Comparison of ENCODE assay signal across 12 cellular contexts in genomic region chr6:22250486-22250885, GRCh38. TPM values are rescaled to one million over a fixed set of nuclear protein-coding genes. Genes with fewer than 3 reads are reported as not detected.
DNase-seq lines count a peak whose midpoint lies in the region; ATAC-seq lines count a peak whose summit lies in the region.
"Had no signal": no experiment of that assay in that cellular context is flagged by ENCODE, and none has a peak within 500 bp of the region (broad histone marks: within the 10 kb centered on the region; RNA-seq: fewer than 3 reads in every experiment).

No MANE protein-coding gene starts in this region.

- no peak overlapping the region for H3K9ac ChIP-seq in mesenchymal stem cell (ENCODE audit: low read length)
- no peak overlapping the region for H3K9ac ChIP-seq in GM23248

- CTCF ChIA-PET in CD4-positive, alpha-beta memory T cell (lab: Charles Lee; ENCODE audit: partially characterized antibody) = no interaction called here

- intact Hi-C loops in CD4-positive, alpha-beta memory T cell (cut with micrococcal nuclease) = no loop called here

- no peak overlapping the region for H3K4me3 Mint-ChIP-seq in stimulated activated naive B cell treated with anti-CD40 and anti-IgM and Interleukin-4, amounts not matched to agents 10 μg/mL and 1 μg/mL and 100 μg/mL, for 72 hours
- H3K4me3 Mint-ChIP-seq in CD4-positive, alpha-beta memory T cell = no peak overlapping the region
- H3K4me3 Mint-ChIP-seq: stimulated activated naive CD8-positive, alpha-beta T cell treated with anti-CD3 and anti-CD28 coated beads, Interleukin-15, amount 100 ng/mL, for 72 hours had no signal

- H3K9me3 ChIP-seq in SJSA1 (replicated peaks) (no peaks in the 10 kb centered on the region), mesenchymal stem cell (ENCODE audit: control insufficient read depth, low read length) (no peaks in the 10 kb centered on the region), GM23248 (ENCODE audit: low read depth) (no peaks in the 10 kb centered on the region)
- peaks cover 0 to 2% of the 10 kb centered on the region in 2 donors for H3K9me3 ChIP-seq in CD4-positive, alpha-beta memory T cell (ENCODE audit: control insufficient read depth in 1 of 2, low read length in 2 of 2)
- H3K9me3 ChIP-seq: mucosa of descending colon had no signal

- peak overlapping the region; percentile 84 for H2BK5ac ChIP-seq in mesenchymal stem cell (ENCODE audit: low read depth, low read length, poor library complexity, severe bottlenecking)

- no peaks in the 10 kb centered on the region for H3K9me2 ChIP-seq in GM23248 (ENCODE audit: insufficient read depth)

- H3K18ac ChIP-seq in mesenchymal stem cell (ENCODE audit: low read depth in 1 of 2, low read length in 2 of 2) = no peak overlapping the region

- H3K23ac ChIP-seq in mesenchymal stem cell (ENCODE audit: low read length in 2 of 2) = no peak overlapping the region

- H3K9me3 Mint-ChIP-seq in stimulated activated naive B cell treated with anti-CD40 and anti-IgM and Interleukin-4, amounts not matched to agents 10 μg/mL and 1 μg/mL and 100 μg/mL, for 72 hours = no peaks in the 10 kb centered on the region
- H3K9me3 Mint-ChIP-seq in CD4-positive, alpha-beta memory T cell = peaks cover 0 to 6% (median 2%) of the 10 kb centered on the region in 8 donors
- H3K9me3 Mint-ChIP-seq: stimulated activated naive CD8-positive, alpha-beta T cell treated with anti-CD3 and anti-CD28 coated beads, Interleukin-15, amount 100 ng/mL, for 72 hours had no signal

- H3K4me3 ChIP-seq in SJSA1 = no peak overlapping the region
- H3K4me3 ChIP-seq in mesenchymal stem cell (ENCODE audit: insufficient read depth in 1 of 2, low read depth in 1 of 2, low read length in 2 of 2) = no peak overlapping the region
- no peak overlapping the region for H3K4me3 ChIP-seq in GM23248
- H3K4me3 ChIP-seq in CD4-positive, alpha-beta memory T cell (ENCODE audit: low read length in 2 of 2) = no peak overlapping the region
- H3K4me3 ChIP-seq: mucosa of descending colon had no signal

- no peak overlapping the region for H3K4ac ChIP-seq in mesenchymal stem cell (ENCODE audit: low read depth in 1 of 2, low read length in 2 of 2)

- H3K27ac ChIP-seq in SJSA1 (peak overlapping the region; percentile 51; the same call in 1 of the 2 replicates), mesenchymal stem cell (ENCODE audit: low read length, poor library complexity, severe bottlenecking) (peak overlapping the region; percentile 85), GM23248 (no peak overlapping the region)
- no peak overlapping the region for H3K27ac ChIP-seq in CD4-positive, alpha-beta memory T cell (ENCODE audit: low read depth, low read length)

- no peaks in the 10 kb centered on the region for H3K79me2 ChIP-seq in GM23248 (ENCODE audit: insufficient read depth)

- H4K91ac ChIP-seq in mesenchymal stem cell (ENCODE audit: low read length) = no peak overlapping the region

- POLR2A ChIA-PET in CD4-positive, alpha-beta memory T cell (lab: Charles Lee; ENCODE audit: partially characterized antibody) = no interaction called here

- H3F3A ChIP-seq in GM23248 (ENCODE audit: insufficient read depth) = peaks cover 14% of the 10 kb centered on the region; the same call in 1 of the 2 replicates

- H4K8ac ChIP-seq in mesenchymal stem cell (ENCODE audit: low read length) = no peak overlapping the region

- no peak overlapping the region for H3K4me2 ChIP-seq in mesenchymal stem cell (ENCODE audit: low read length, poor library complexity, severe bottlenecking)
- H3K4me2 ChIP-seq in GM23248 (ENCODE audit: unreplicated experiment) = no peak overlapping the region

- DNase-seq in D341Med (ENCODE audit: low spot score) (peak; percentile 70), NCI-H146 treated with DMSO at 0.1 percent for 48 hours (lab: John Stamatoyannopoulos, UW; ENCODE audit: unreplicated experiment) (peak; percentile 93), SJSA1 (ENCODE audit: low read depth in 1 of 2, low spot score in 2 of 2) (no peak), mesenchymal stem cell (no peak), GM19238 (ENCODE audit: insufficient read length, low spot score) (no peak), GM23248 (no peak)
- no peak for DNase-seq in stimulated activated naive B cell treated with anti-CD40 and anti-IgM and Interleukin-4, amounts not matched to agents 10 μg/mL and 1 μg/mL and 100 μg/mL, for 72 hours
- no peak for DNase-seq in CD4-positive, alpha-beta memory T cell
- DNase-seq: mucosa of descending colon; stimulated activated naive CD8-positive, alpha-beta T cell treated with anti-CD3 and anti-CD28 coated beads, Interleukin-15, amount 100 ng/mL, for 72 hours had no signal

- H2AFZ ChIP-seq in mesenchymal stem cell (ENCODE audit: low read depth, low read length) (no peak overlapping the region), GM23248 (no peak overlapping the region)

- H2BK12ac ChIP-seq in mesenchymal stem cell (ENCODE audit: low read length in 2 of 2) = no peak overlapping the region

- H2BK120ac ChIP-seq in mesenchymal stem cell (ENCODE audit: low read depth, low read length) = no peak overlapping the region

- H3K14ac ChIP-seq in mesenchymal stem cell (ENCODE audit: low read length in 2 of 2) = no peak overlapping the region

- H2AK5ac ChIP-seq in mesenchymal stem cell (ENCODE audit: low read length, severe bottlenecking) = no peak overlapping the region

- in situ Hi-C loops in GM23248 (cut with MboI) = no loop called here

- H3K4me1 ChIP-seq in SJSA1 (replicated peaks) = peaks cover 35% of the 10 kb centered on the region
- H3K4me1 ChIP-seq in mesenchymal stem cell (ENCODE audit: control insufficient read depth, insufficient read depth, low read depth, low read length) = no peaks in the 10 kb centered on the region
- peaks cover 25% of the 10 kb centered on the region; the same call in 1 of the 2 replicates for H3K4me1 ChIP-seq in GM23248 (ENCODE audit: insufficient read depth)
- H3K4me1 ChIP-seq in CD4-positive, alpha-beta memory T cell (ENCODE audit: insufficient read depth, low read length) = no peaks in the 10 kb centered on the region

- H3K79me1 ChIP-seq in mesenchymal stem cell (replicated peaks; ENCODE audit: low read length, poor library complexity, severe bottlenecking) = no peaks in the 10 kb centered on the region

- 21% methylated on average over 1 of the region's 1 CpG for WGBS in mesenchymal stem cell
- 35 to 50% methylated on average over 1 of the region's 1 CpG for WGBS in GM23248 (ENCODE audit: low coverage in 1 of 2, low lambda C conversion rate in 2 of 2, missing lambda C conversion rate in 2 of 2), 2 experiments

- no peaks in the 10 kb centered on the region for H4K20me1 ChIP-seq in GM23248 (ENCODE audit: insufficient read depth)

- H3K36me3 Mint-ChIP-seq in stimulated activated naive B cell treated with anti-CD40 and anti-IgM and Interleukin-4, amounts not matched to agents 10 μg/mL and 1 μg/mL and 100 μg/mL, for 72 hours = no peaks in the 10 kb centered on the region
- H3K36me3 Mint-ChIP-seq in CD4-positive, alpha-beta memory T cell = no peaks in the 10 kb centered on the region

- no peak overlapping the region for H3K27ac Mint-ChIP-seq in stimulated activated naive B cell treated with anti-CD40 and anti-IgM and Interleukin-4, amounts not matched to agents 10 μg/mL and 1 μg/mL and 100 μg/mL, for 72 hours
- no peak overlapping the region for H3K27ac Mint-ChIP-seq in CD4-positive, alpha-beta memory T cell
- H3K27ac Mint-ChIP-seq: stimulated activated naive CD8-positive, alpha-beta T cell treated with anti-CD3 and anti-CD28 coated beads, Interleukin-15, amount 100 ng/mL, for 72 hours had no signal

- no peak overlapping the region for H2BK15ac ChIP-seq in mesenchymal stem cell (ENCODE audit: low read depth, poor library complexity, severe bottlenecking)

- H3K27me3 Mint-ChIP-seq in stimulated activated naive B cell treated with anti-CD40 and anti-IgM and Interleukin-4, amounts not matched to agents 10 μg/mL and 1 μg/mL and 100 μg/mL, for 72 hours = no peaks in the 10 kb centered on the region
- no peaks in the 10 kb centered on the region for H3K27me3 Mint-ChIP-seq in CD4-positive, alpha-beta memory T cell
- H3K27me3 Mint-ChIP-seq: stimulated activated naive CD8-positive, alpha-beta T cell treated with anti-CD3 and anti-CD28 coated beads, Interleukin-15, amount 100 ng/mL, for 72 hours had no signal

- H3K36me3 ChIP-seq in SJSA1 (no peaks in the 10 kb centered on the region), mesenchymal stem cell (ENCODE audit: control insufficient read depth in 1 of 2, insufficient read depth in 2 of 2, low read depth in 1 of 2, low read length in 2 of 2) (no peaks in the 10 kb centered on the region), GM23248 (ENCODE audit: low read depth) (no peaks in the 10 kb centered on the region)
- H3K36me3 ChIP-seq in CD4-positive, alpha-beta memory T cell (ENCODE audit: insufficient read depth, low read length) = no peaks in the 10 kb centered on the region

- H3K4me1 Mint-ChIP-seq in stimulated activated naive B cell treated with anti-CD40 and anti-IgM and Interleukin-4, amounts not matched to agents 10 μg/mL and 1 μg/mL and 100 μg/mL, for 72 hours = no peaks in the 10 kb centered on the region
- H3K4me1 Mint-ChIP-seq in CD4-positive, alpha-beta memory T cell = no peaks in the 10 kb centered on the region
- H3K4me1 Mint-ChIP-seq: stimulated activated naive CD8-positive, alpha-beta T cell treated with anti-CD3 and anti-CD28 coated beads, Interleukin-15, amount 100 ng/mL, for 72 hours had no signal

- ATAC-seq in stimulated activated naive B cell treated with anti-CD40 and anti-IgM and Interleukin-4, amounts not matched to agents 10 μg/mL and 1 μg/mL and 100 μg/mL, for 72 hours (replicated peaks) = no peak
- ATAC-seq: HepG2; mucosa of descending colon; stimulated activated naive CD8-positive, alpha-beta T cell treated with anti-CD3 and anti-CD28 coated beads, Interleukin-15, amount 100 ng/mL, for 72 hours had no signal

- H3K27me3 ChIP-seq in SJSA1 (replicated peaks) (no peaks in the 10 kb centered on the region), mesenchymal stem cell (ENCODE audit: control insufficient read depth in 1 of 2, insufficient read depth in 1 of 2, low read length in 2 of 2) (no peaks in the 10 kb centered on the region), GM23248 (replicated peaks; ENCODE audit: insufficient read depth) (no peaks in the 10 kb centered on the region)
- no peaks in the 10 kb centered on the region for H3K27me3 ChIP-seq in CD4-positive, alpha-beta memory T cell (ENCODE audit: insufficient read depth, low read length)

RNA-seq across cellular contexts. Expression of gene PRL, which starts 46.4 kb away (rescaled TPM):
- not detected in 2 replicates for total RNA-seq in SJSA1 (2014; rRNA removed; shearing (Covaris generic))
- polyA plus RNA-seq in mesenchymal stem cell (2013, experiment 1 of 2) = not detected
- polyA plus RNA-seq in mesenchymal stem cell (2013, experiment 2 of 2) = not detected
- not detected in 2 replicates for total RNA-seq in GM23248 (2014; rRNA removed; shearing (Covaris generic))
- polyA plus RNA-seq in GM23248 (2016; fragmentation: Nextera tagmentation; extraction: Ambion mirVana) = 0.65 and 1.2 TPM in 2 replicates
- not detected for total RNA-seq in CD4-positive, alpha-beta memory T cell
- not detected for polyA plus RNA-seq in CD4-positive, alpha-beta memory T cell
- total RNA-seq: HepG2, mucosa of descending colon had no signal
- polyA plus RNA-seq: BJ, HepG2 had no signal

Comparison
In these comparisons a context has a peak if more than half of its experiments do, and no peak if none do; other contexts are left out.
1. DNase-seq: peak in D341Med (single experiment) and NCI-H146 treated with DMSO at 0.1 percent for 48 hours (single experiment); none in SJSA1 (0 of 2), mesenchymal stem cell (single experiment), stimulated activated naive B cell treated with anti-CD40 and anti-IgM and Interleukin-4, amounts not matched to agents 10 μg/mL and 1 μg/mL and 100 μg/mL, for 72 hours (single experiment), GM19238 (single experiment), GM23248 (single experiment) and CD4-positive, alpha-beta memory T cell (0 of 5).
2. H3K27ac ChIP-seq: peak in SJSA1 (single experiment) and mesenchymal stem cell (single experiment); none in GM23248 (single experiment) and CD4-positive, alpha-beta memory T cell (single experiment).